In genomic region chr19:49490287-49491029, GRCh38 we compare ENCODE assay signal across 5 cellular contexts. TPM values are rescaled to one million over a fixed set of nuclear protein-coding genes. Genes with fewer than 3 reads are reported as not detected.
DNase-seq lines count a peak whose midpoint lies in the region; ATAC-seq and TF ChIP-seq lines count a peak whose summit lies in the region.
"Had no signal": no experiment of that assay in that cellular context is flagged by ENCODE, and none has a peak within 500 bp of the region (broad histone marks: within the 10 kb centered on the region; RNA-seq: fewer than 3 reads in every experiment).

No MANE protein-coding gene starts in this region.

- no peak for ATAC-seq in activated CD8-positive, alpha-beta memory T cell treated with anti-CD3 and anti-CD28 coated beads, Interleukin-2, amount 10 ng/mL, durations not matched to agents 7 days and 5 days

- H3K9me3 Mint-ChIP-seq in activated CD8-positive, alpha-beta memory T cell treated with anti-CD3 and anti-CD28 coated beads, Interleukin-2, amount 10 ng/mL, durations not matched to agents 7 days and 5 days (ENCODE audit: low read depth), result no peaks in the 10 kb centered on the region

- H3K36me3 Mint-ChIP-seq in activated CD8-positive, alpha-beta memory T cell treated with anti-CD3 and anti-CD28 coated beads, Interleukin-2, amount 10 ng/mL, durations not matched to agents 7 days and 5 days, result peaks cover 75% of the 10 kb centered on the region

- peaks cover 62% of the 10 kb centered on the region for H3K4me1 Mint-ChIP-seq in activated CD8-positive, alpha-beta memory T cell treated with anti-CD3 and anti-CD28 coated beads, Interleukin-2, amount 10 ng/mL, durations not matched to agents 7 days and 5 days

- no peaks in the 10 kb centered on the region for H3K27me3 Mint-ChIP-seq in activated CD8-positive, alpha-beta memory T cell treated with anti-CD3 and anti-CD28 coated beads, Interleukin-2, amount 10 ng/mL, durations not matched to agents 7 days and 5 days

- CTCF ChIA-PET in activated CD8-positive, alpha-beta memory T cell treated with anti-CD3 and anti-CD28 coated beads, Interleukin-2, amount 10 ng/mL, durations not matched to agents 7 days and 5 days (lab: Charles Lee), result interaction anchor here (1.0 to 2.0 kb wide), 4 partner anchors 15 to 189 kb away, joined by 4 to 6 read pairs (median 6); partner anchors contain the start of genes FLT3LG and NOSIP

- peak overlapping the region; percentile 94 for H3K27ac Mint-ChIP-seq in activated CD8-positive, alpha-beta memory T cell treated with anti-CD3 and anti-CD28 coated beads, Interleukin-2, amount 10 ng/mL, durations not matched to agents 7 days and 5 days

- peak overlapping the region; percentile 98 for H3K4me3 Mint-ChIP-seq in activated CD8-positive, alpha-beta memory T cell treated with anti-CD3 and anti-CD28 coated beads, Interleukin-2, amount 10 ng/mL, durations not matched to agents 7 days and 5 days

- TF ChIP-seq CTCF in retinal pigment epithelial cell (conservative IDR thresholded peaks at IDR 0.05; ENCODE audit: low read depth, low read length), result no peak

- peak overlapping the region; percentile 100 for H3K4me3 ChIP-seq in retinal pigment epithelial cell (ENCODE audit: low read length)

- DNase-seq in activated CD8-positive, alpha-beta memory T cell treated with anti-CD3 and anti-CD28 coated beads, Interleukin-2, amount 10 ng/mL, durations not matched to agents 7 days and 5 days, result peak; percentile 66
- DNase-seq in retinal pigment epithelial cell (ENCODE audit: low read depth) (no peak), SHP77 (lab: John Stamatoyannopoulos, UW) (no peak)
- no peak for DNase-seq in activated CD4-positive, CD25-positive, alpha-beta regulatory T cell (lab: John Stamatoyannopoulos, UW)
- DNase-seq: effector CD4-positive, alpha-beta T cell had no signal

RNA-seq across cellular contexts. Expression of gene RPL13A, which starts 3.0 kb away (rescaled TPM):
- total RNA-seq in activated CD8-positive, alpha-beta memory T cell treated with anti-CD3 and anti-CD28 coated beads, Interleukin-2, amount 10 ng/mL, durations not matched to agents 7 days and 5 days, result 1,000 to 10,000 TPM; 2,143 to 2,523 TPM

RNA-seq across cellular contexts. Expression of gene RPS11, which starts 5.8 kb away (rescaled TPM):
- total RNA-seq in activated CD8-positive, alpha-beta memory T cell treated with anti-CD3 and anti-CD28 coated beads, Interleukin-2, amount 10 ng/mL, durations not matched to agents 7 days and 5 days, result 1,000 to 10,000 TPM; 1,876 to 2,018 TPM

RNA-seq across cellular contexts. Expression of gene FLT3LG, which starts 16.4 kb away (rescaled TPM):
- total RNA-seq in activated CD8-positive, alpha-beta memory T cell treated with anti-CD3 and anti-CD28 coated beads, Interleukin-2, amount 10 ng/mL, durations not matched to agents 7 days and 5 days, result 100 to 1,000 TPM; 112 to 151 TPM

RNA-seq across cellular contexts. Expression of gene FCGRT, which starts 22.0 kb away (rescaled TPM):
- total RNA-seq in activated CD8-positive, alpha-beta memory T cell treated with anti-CD3 and anti-CD28 coated beads, Interleukin-2, amount 10 ng/mL, durations not matched to agents 7 days and 5 days, result 1 to 10 TPM; 2.1 to 7.9 TPM

RNA-seq across cellular contexts. Expression of gene RCN3, which starts 37.3 kb away (rescaled TPM):
- total RNA-seq in activated CD8-positive, alpha-beta memory T cell treated with anti-CD3 and anti-CD28 coated beads, Interleukin-2, amount 10 ng/mL, durations not matched to agents 7 days and 5 days, result under 1 TPM; 0.19 to 0.53 TPM
